ENCODE assay signal across 9 cellular contexts in the genomic region with DNA sequence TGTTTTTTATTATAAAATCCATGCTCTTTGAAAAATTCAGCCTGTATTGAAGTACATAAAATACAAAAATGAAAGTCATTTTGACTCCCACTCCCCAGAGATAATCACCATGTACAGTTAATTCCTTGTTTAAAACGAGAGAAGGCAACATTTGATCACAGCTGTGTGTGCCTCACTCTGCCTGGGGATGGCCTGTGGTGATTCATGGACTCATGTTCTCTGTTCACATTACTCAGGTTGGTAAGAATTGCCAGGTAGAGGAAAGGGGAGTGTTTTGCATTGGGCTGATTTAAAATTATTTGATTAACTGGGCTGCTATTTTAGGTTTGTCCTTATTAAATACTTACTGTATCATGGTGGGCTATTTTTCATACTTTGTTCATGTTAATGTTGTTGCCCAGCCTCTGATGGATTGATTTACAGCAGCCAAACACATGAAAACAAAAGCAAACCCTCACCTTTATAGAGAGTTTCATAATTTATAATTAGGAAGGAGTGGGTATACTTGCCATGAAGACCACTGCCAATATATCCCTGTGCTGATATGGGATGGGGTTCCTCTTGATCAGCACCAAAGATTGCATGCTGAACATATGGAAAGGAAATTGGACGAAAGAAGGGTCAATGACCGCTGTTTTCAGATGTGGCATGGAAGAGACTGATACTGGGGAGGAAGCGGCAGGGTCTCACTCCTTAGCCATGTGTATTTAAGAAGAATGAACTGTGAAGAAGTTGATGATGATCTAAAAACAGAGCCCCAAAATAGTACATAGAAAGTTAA. TPM values are rescaled to one million over a fixed set of nuclear protein-coding genes. Genes with fewer than 3 reads are reported as not detected.
DNase-seq lines count a peak whose midpoint lies in the region; ATAC-seq and TF ChIP-seq lines count a peak whose summit lies in the region.
"Had no signal": no experiment of that assay in that cellular context is flagged by ENCODE, and none has a peak within 500 bp of the region (broad histone marks: within the 10 kb centered on the region; RNA-seq: fewer than 3 reads in every experiment).

No MANE protein-coding gene starts in this region.

- WGBS in body of pancreas, 2 donors = 74% methylated on average over 4 of the region's 4 CpGs

- H3K27ac Mint-ChIP-seq in CD8-positive, alpha-beta memory T cell = peak overlapping the region; percentile 48 to 98 (median 97)
- no peak overlapping the region for H3K27ac Mint-ChIP-seq in neural crest cell (ENCODE audit: unreplicated experiment)

- POLR2A ChIA-PET in CD8-positive, alpha-beta memory T cell (lab: Charles Lee) = no interaction called here

- no peak for ATAC-seq in body of pancreas
- no peak for ATAC-seq in GM18867 (IDR thresholded peaks at IDR 0.05; ENCODE audit: unreplicated experiment)
- no peak for ATAC-seq in lower lobe of right lung
- ATAC-seq in HG02870 (IDR thresholded peaks at IDR 0.05; ENCODE audit: unreplicated experiment) = no peak

- CTCF ChIA-PET in CD8-positive, alpha-beta memory T cell (lab: Charles Lee) = interaction anchor here (0.7 to 2.8 kb wide), 4 partner anchors 16 to 164 kb away, joined by 3 to 7 read pairs (median 4); a partner anchor contains a TSS

- H3K36me3 ChIP-seq in CD8-positive, alpha-beta memory T cell (ENCODE audit: insufficient read depth, low read length) = no peaks in the 10 kb centered on the region
- H3K36me3 ChIP-seq in body of pancreas (replicated peaks in 1 of 2; ENCODE audit: insufficient read depth in 1 of 2, low read depth in 2 of 2) (no peaks in the 10 kb centered on the region), lower lobe of right lung (no peaks in the 10 kb centered on the region)

- TF ChIP-seq POLR2A in NB4 (IDR thresholded peaks at IDR 0.05; ENCODE audit: extremely low read depth, insufficient read length) (no peak), body of pancreas (IDR thresholded peaks at IDR 0.05) (no peak)

- H3K4me1 Mint-ChIP-seq in CD8-positive, alpha-beta memory T cell = peaks cover 67 to 79% (median 72%) of the 10 kb centered on the region in 3 donors
- H3K4me1 Mint-ChIP-seq in neural crest cell = peaks cover 62% of the 10 kb centered on the region

- H3K27me3 ChIP-seq in CD8-positive, alpha-beta memory T cell (ENCODE audit: insufficient read depth, low read length, poor library complexity, severe bottlenecking) = no peaks in the 10 kb centered on the region
- H3K27me3 ChIP-seq in body of pancreas = no peaks in the 10 kb centered on the region
- H3K27me3 ChIP-seq in lower lobe of right lung (ENCODE audit: low read depth) = no peaks in the 10 kb centered on the region

- H3K27ac ChIP-seq in CD8-positive, alpha-beta memory T cell (ENCODE audit: low read depth, low read length) = no peak overlapping the region
- H3K27ac ChIP-seq in body of pancreas = peak overlapping the region in 1 of 4 donors; percentile 99
- no peak overlapping the region for H3K27ac ChIP-seq in lower lobe of right lung

- H3K9me3 Mint-ChIP-seq in CD8-positive, alpha-beta memory T cell = peaks cover 0 to 2% (median 0%) of the 10 kb centered on the region in 5 donors
- no peaks in the 10 kb centered on the region for H3K9me3 Mint-ChIP-seq in neural crest cell

- H3K4me1 ChIP-seq in CD8-positive, alpha-beta memory T cell (ENCODE audit: insufficient read depth, low read length) = peaks cover 59% of the 10 kb centered on the region
- H3K4me1 ChIP-seq in body of pancreas (peaks cover 44% of the 10 kb centered on the region), lower lobe of right lung (peaks cover 66% of the 10 kb centered on the region)

- intact Hi-C loops in body of pancreas (cut with DNase I) (no loop called here), lower lobe of right lung (cut with DNase I) (no loop called here)

- no peaks in the 10 kb centered on the region for H3K9me3 ChIP-seq in CD8-positive, alpha-beta memory T cell (ENCODE audit: low read length)
- H3K9me3 ChIP-seq in body of pancreas (no peaks in the 10 kb centered on the region), lower lobe of right lung (no peaks in the 10 kb centered on the region)

- no peak for DNase-seq in CD8-positive, alpha-beta memory T cell
- no peak for DNase-seq in NB4 (ENCODE audit: low read depth)
- DNase-seq in body of pancreas = peak in 3 of 4 donors; percentile 21 to 48 (median 32)
- no peak for DNase-seq in neural crest cell (ENCODE audit: low read depth, low spot score)
- DNase-seq in lower lobe of right lung = no peak
- DNase-seq in NCI-H774 (lab: John Stamatoyannopoulos, UW) = no peak
- DNase-seq: NCI-H1417 treated with DMSO at 0.1 percent for 48 hours had no signal

- peak overlapping the region; percentile 77 for H3K4me3 ChIP-seq in CD8-positive, alpha-beta memory T cell (ENCODE audit: low read length)
- H3K4me3 ChIP-seq in NB4 (ENCODE audit: low read depth, low read length) (peak overlapping the region; percentile 16), body of pancreas (no peak overlapping the region), lower lobe of right lung (no peak overlapping the region)

- H3K4me3 Mint-ChIP-seq in CD8-positive, alpha-beta memory T cell = peak overlapping the region; percentile 93 to 99 (median 94)
- H3K4me3 Mint-ChIP-seq in neural crest cell = peak overlapping the region; percentile 90

- no peak for TF ChIP-seq CTCF in NB4 (IDR thresholded peaks at IDR 0.05; ENCODE audit: low read depth, low read length)
- no peak for TF ChIP-seq CTCF in body of pancreas (IDR thresholded peaks at IDR 0.05)
- TF ChIP-seq CTCF in neural crest cell (conservative IDR thresholded peaks at IDR 0.05) = no peak
- TF ChIP-seq CTCF in lower lobe of right lung (IDR thresholded peaks at IDR 0.05) = no peak

- H3K36me3 Mint-ChIP-seq in CD8-positive, alpha-beta memory T cell = peaks cover 0 to 36% (median 4%) of the 10 kb centered on the region in 3 donors
- no peaks in the 10 kb centered on the region for H3K36me3 Mint-ChIP-seq in neural crest cell (ENCODE audit: low read depth)

- peaks cover 0 to 4% of the 10 kb centered on the region in 2 donors for H3K27me3 Mint-ChIP-seq in CD8-positive, alpha-beta memory T cell
- no peaks in the 10 kb centered on the region for H3K27me3 Mint-ChIP-seq in neural crest cell (ENCODE audit: low read depth)

RNA-seq across cellular contexts. Expression of a gene that starts 3.0 kb away (rescaled TPM):
- total RNA-seq in CD8-positive, alpha-beta memory T cell = 10 to 100 TPM; 48.2 to 48.4 TPM
- 51.7 TPM for polyA plus RNA-seq in CD8-positive, alpha-beta memory T cell
- total RNA-seq in body of pancreas (10 to 100 TPM; 28.5 to 43.8 TPM), neural crest cell (36.0 and 41.4 TPM in 2 replicates), lower lobe of right lung (46.1 TPM)

RNA-seq across cellular contexts. Expression of a gene that starts 3.9 kb away (rescaled TPM):
- total RNA-seq in CD8-positive, alpha-beta memory T cell = 10 to 100 TPM; 21.7 to 22.9 TPM
- polyA plus RNA-seq in CD8-positive, alpha-beta memory T cell = 34.9 TPM
- total RNA-seq in body of pancreas (10 to 100 TPM in 1 of 2 donors, 1 to 10 TPM in 1; 7.9 to 10.6 TPM), neural crest cell (14.1 and 14.4 TPM in 2 replicates), lower lobe of right lung (14.9 TPM)

RNA-seq across cellular contexts. Expression of a gene that starts 33.0 kb away (rescaled TPM):
- 1 to 10 TPM; 1.9 TPM for total RNA-seq in CD8-positive, alpha-beta memory T cell
- 0.87 TPM for polyA plus RNA-seq in CD8-positive, alpha-beta memory T cell
- total RNA-seq in body of pancreas = 10 to 100 TPM in 1 of 2 donors, 1 to 10 TPM in 1; 4.0 to 19.7 TPM
- total RNA-seq in neural crest cell = 2.6 and 2.7 TPM in 2 replicates
- total RNA-seq in lower lobe of right lung = 11.4 TPM

RNA-seq across cellular contexts. Expression of a gene that starts 42.2 kb away (rescaled TPM):
- under 1 TPM; 0.22 to 0.24 TPM for total RNA-seq in CD8-positive, alpha-beta memory T cell
- polyA plus RNA-seq in CD8-positive, alpha-beta memory T cell = 0.25 TPM
- total RNA-seq in body of pancreas = 1 to 10 TPM; 4.4 to 5.6 TPM
- total RNA-seq in neural crest cell = 0.33 and 1.1 TPM in 2 replicates
- total RNA-seq in lower lobe of right lung = 0.97 TPM

RNA-seq across cellular contexts. Expression of a gene that starts 42.3 kb away (rescaled TPM):
- 1 to 10 TPM; 3.1 to 3.6 TPM for total RNA-seq in CD8-positive, alpha-beta memory T cell
- polyA plus RNA-seq in CD8-positive, alpha-beta memory T cell = 1.0 TPM
- total RNA-seq in body of pancreas (under 1 TPM in 1 of 2 donors, not detected in 1; under 0.01 TPM), neural crest cell (1.3 and 1.4 TPM in 2 replicates), lower lobe of right lung (4.8 TPM)

Comparison
In these comparisons a context has a peak if more than half of its experiments do, and no peak if none do; other contexts are left out.
1. DNase-seq: peak in body of pancreas (3 of 4); none in CD8-positive, alpha-beta memory T cell (0 of 5), NB4 (single experiment), neural crest cell (single experiment), lower lobe of right lung (single experiment) and NCI-H774 (single experiment).
2. H3K4me3 ChIP-seq: peak in CD8-positive, alpha-beta memory T cell (single experiment) and NB4 (single experiment); none in body of pancreas (0 of 2) and lower lobe of right lung (single experiment).